In the genomic region with DNA sequence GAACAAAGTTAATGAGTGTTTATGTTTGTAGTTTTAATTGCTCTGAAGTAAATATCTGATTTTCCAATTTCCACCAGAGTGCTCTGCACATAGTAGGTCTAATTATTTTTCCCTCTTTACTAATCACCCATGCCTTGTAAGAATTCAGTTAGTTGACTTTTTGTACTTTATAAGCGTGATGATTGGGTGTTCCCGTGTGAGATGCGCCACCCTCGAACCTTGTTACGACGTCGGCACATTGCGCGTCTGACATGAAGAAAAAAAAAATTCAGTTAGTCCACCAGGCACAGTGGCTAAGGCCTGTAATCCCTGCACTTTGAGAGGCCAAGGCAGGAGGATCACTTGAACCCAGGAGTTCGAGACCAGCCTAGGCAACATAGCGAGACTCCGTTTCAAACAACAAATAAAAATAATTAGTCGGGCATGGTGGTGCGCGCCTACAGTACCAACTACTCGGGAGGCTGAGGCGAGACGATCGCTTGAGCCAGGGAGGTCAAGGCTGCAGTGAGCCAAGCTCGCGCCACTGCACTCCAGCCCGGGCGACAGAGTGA, we compare ENCODE assay signal across 1 cellular context.
TF ChIP-seq lines count a peak whose summit lies in the region.

No MANE protein-coding gene starts in this region.

TF ChIP-seq in HepG2, 621 proteins besides CTCF, POLR2A, EP300 and RAD21 (continues in another document):
- TF ChIP-seq NPAS2 (CRISPR knock-in tag; IDR thresholded peaks at IDR 0.05; ENCODE audit: borderline replicate concordance) = no peak
- peak; percentile 90; the same call in 1 of the 2 replicates for TF ChIP-seq ZBTB38 (CRISPR knock-in tag; IDR thresholded peaks at IDR 0.05)
- no peak for TF ChIP-seq SAFB2 (CRISPR knock-in tag; IDR thresholded peaks at IDR 0.05; ENCODE audit: borderline replicate concordance, low read depth)
- TF ChIP-seq ZNF276 (CRISPR knock-in tag; IDR thresholded peaks at IDR 0.05; ENCODE audit: low read depth) = no peak
- no peak for TF ChIP-seq ZNF7 (CRISPR knock-in tag; IDR thresholded peaks at IDR 0.05)
- no peak for TF ChIP-seq POGZ (CRISPR knock-in tag; IDR thresholded peaks at IDR 0.05)
- no peak for TF ChIP-seq ZNF232 (CRISPR knock-in tag; IDR thresholded peaks at IDR 0.05; ENCODE audit: borderline replicate concordance)
- no peak for TF ChIP-seq MEIS1 (CRISPR knock-in tag; IDR thresholded peaks at IDR 0.05; ENCODE audit: borderline replicate concordance)
- 0 out of 2 replicates have a peak, but pooled peaks have one; percentile 27 for TF ChIP-seq RFXAP (CRISPR knock-in tag; IDR thresholded peaks at IDR 0.05; ENCODE audit: borderline replicate concordance)
- TF ChIP-seq ZNF543 (CRISPR knock-in tag; IDR thresholded peaks at IDR 0.05) = no peak
- no peak; the same call in 1 of the 2 replicates for TF ChIP-seq NFKB2 (CRISPR knock-in tag; IDR thresholded peaks at IDR 0.05; ENCODE audit: borderline replicate concordance)
- no peak for TF ChIP-seq FOXJ3 (CRISPR knock-in tag; IDR thresholded peaks at IDR 0.05; ENCODE audit: borderline replicate concordance)
- 0 out of 2 replicates have a peak, but pooled peaks have one; percentile 57 for TF ChIP-seq ZNF44 (CRISPR knock-in tag; IDR thresholded peaks at IDR 0.05)
- TF ChIP-seq ATF4 (CRISPR knock-in tag; IDR thresholded peaks at IDR 0.05) = no peak
- TF ChIP-seq FOXA1 (IDR thresholded peaks at IDR 0.05) = no peak
- TF ChIP-seq FOXA1 (CRISPR knock-in tag; IDR thresholded peaks at IDR 0.05) = no peak
- no peak for TF ChIP-seq ELF4 (CRISPR knock-in tag; IDR thresholded peaks at IDR 0.05; ENCODE audit: borderline replicate concordance)
- TF ChIP-seq SKI (IDR thresholded peaks at IDR 0.05; ENCODE audit: partially characterized antibody) = no peak
- TF ChIP-seq NFAT5 (CRISPR knock-in tag; IDR thresholded peaks at IDR 0.05) = peak; percentile 28; the same call in 1 of the 2 replicates
- TF ChIP-seq, protein P1, sequence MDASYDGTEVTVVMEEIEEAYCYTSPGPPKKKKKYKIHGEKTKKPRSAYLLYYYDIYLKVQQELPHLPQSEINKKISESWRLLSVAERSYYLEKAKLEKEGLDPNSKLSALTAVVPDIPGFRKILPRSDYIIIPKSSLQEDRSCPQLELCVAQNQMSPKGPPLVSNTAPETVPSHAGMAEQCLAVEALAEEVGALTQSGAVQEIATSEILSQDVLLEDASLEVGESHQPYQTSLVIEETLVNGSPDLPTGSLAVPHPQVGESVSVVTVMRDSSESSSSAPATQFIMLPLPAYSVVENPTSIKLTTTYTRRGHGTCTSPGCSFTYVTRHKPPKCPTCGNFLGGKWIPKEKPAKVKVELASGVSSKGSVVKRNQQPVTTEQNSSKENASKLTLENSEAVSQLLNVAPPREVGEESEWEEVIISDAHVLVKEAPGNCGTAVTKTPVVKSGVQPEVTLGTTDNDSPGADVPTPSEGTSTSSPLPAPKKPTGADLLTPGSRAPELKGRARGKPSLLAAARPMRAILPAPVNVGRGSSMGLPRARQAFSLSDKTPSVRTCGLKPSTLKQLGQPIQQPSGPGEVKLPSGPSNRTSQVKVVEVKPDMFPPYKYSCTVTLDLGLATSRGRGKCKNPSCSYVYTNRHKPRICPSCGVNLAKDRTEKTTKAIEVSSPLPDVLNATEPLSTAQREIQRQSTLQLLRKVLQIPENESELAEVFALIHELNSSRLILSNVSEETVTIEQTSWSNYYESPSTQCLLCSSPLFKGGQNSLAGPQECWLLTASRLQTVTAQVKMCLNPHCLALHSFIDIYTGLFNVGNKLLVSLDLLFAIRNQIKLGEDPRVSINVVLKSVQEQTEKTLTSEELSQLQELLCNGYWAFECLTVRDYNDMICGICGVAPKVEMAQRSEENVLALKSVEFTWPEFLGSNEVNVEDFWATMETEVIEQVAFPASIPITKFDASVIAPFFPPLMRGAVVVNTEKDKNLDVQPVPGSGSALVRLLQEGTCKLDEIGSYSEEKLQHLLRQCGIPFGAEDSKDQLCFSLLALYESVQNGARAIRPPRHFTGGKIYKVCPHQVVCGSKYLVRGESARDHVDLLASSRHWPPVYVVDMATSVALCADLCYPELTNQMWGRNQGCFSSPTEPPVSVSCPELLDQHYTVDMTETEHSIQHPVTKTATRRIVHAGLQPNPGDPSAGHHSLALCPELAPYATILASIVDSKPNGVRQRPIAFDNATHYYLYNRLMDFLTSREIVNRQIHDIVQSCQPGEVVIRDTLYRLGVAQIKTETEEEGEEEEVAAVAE (CRISPR knock-in tag; IDR thresholded peaks at IDR 0.05; ENCODE audit: borderline replicate concordance) = 0 out of 2 replicates have a peak, but pooled peaks have one; percentile 1
- TF ChIP-seq, protein P2, sequence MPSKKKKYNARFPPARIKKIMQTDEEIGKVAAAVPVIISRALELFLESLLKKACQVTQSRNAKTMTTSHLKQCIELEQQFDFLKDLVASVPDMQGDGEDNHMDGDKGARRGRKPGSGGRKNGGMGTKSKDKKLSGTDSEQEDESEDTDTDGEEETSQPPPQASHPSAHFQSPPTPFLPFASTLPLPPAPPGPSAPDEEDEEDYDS (CRISPR knock-in tag; IDR thresholded peaks at IDR 0.05) = no peak
- TF ChIP-seq PAWR (CRISPR knock-in tag; IDR thresholded peaks at IDR 0.05; ENCODE audit: borderline replicate concordance) = no peak
- TF ChIP-seq RFXANK (CRISPR knock-in tag; IDR thresholded peaks at IDR 0.05) = no peak
- no peak for TF ChIP-seq PHB2 (IDR thresholded peaks at IDR 0.05; ENCODE audit: partially characterized antibody)
- TF ChIP-seq, protein P3, sequence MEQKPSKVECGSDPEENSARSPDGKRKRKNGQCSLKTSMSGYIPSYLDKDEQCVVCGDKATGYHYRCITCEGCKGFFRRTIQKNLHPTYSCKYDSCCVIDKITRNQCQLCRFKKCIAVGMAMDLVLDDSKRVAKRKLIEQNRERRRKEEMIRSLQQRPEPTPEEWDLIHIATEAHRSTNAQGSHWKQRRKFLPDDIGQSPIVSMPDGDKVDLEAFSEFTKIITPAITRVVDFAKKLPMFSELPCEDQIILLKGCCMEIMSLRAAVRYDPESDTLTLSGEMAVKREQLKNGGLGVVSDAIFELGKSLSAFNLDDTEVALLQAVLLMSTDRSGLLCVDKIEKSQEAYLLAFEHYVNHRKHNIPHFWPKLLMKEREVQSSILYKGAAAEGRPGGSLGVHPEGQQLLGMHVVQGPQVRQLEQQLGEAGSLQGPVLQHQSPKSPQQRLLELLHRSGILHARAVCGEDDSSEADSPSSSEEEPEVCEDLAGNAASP (CRISPR knock-in tag; IDR thresholded peaks at IDR 0.05; ENCODE audit: borderline replicate concordance) = no peak
- no peak for TF ChIP-seq HHEX (CRISPR knock-in tag; IDR thresholded peaks at IDR 0.05)
- TF ChIP-seq ZNF234 (CRISPR knock-in tag; conservative IDR thresholded peaks at IDR 0.05) = 0 out of 2 replicates have a peak, but pooled peaks have one; percentile 16
- TF ChIP-seq ZUFSP (CRISPR knock-in tag; IDR thresholded peaks at IDR 0.05; ENCODE audit: borderline replicate concordance) = no peak
- TF ChIP-seq ZNF883 (CRISPR knock-in tag; IDR thresholded peaks at IDR 0.05; ENCODE audit: not compliant biosample characterization) = peak; percentile 8
- TF ChIP-seq, protein P4, sequence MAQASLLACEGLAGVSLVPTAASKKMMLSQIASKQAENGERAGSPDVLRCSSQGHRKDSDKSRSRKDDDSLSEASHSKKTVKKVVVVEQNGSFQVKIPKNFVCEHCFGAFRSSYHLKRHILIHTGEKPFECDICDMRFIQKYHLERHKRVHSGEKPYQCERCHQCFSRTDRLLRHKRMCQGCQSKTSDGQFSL (CRISPR knock-in tag; IDR thresholded peaks at IDR 0.05) = no peak
- no peak for TF ChIP-seq MTF2 (CRISPR knock-in tag; IDR thresholded peaks at IDR 0.05; ENCODE audit: borderline replicate concordance)
- no peak for TF ChIP-seq ZFYVE20 (CRISPR knock-in tag; IDR thresholded peaks at IDR 0.05; ENCODE audit: borderline replicate concordance, low read depth)
- 0 out of 2 replicates have a peak, but pooled peaks have one; percentile 31 for TF ChIP-seq BRF2 (CRISPR knock-in tag; IDR thresholded peaks at IDR 0.05)
- TF ChIP-seq SAP130 (CRISPR knock-in tag; IDR thresholded peaks at IDR 0.05; ENCODE audit: low read depth) = no peak
- no peak for TF ChIP-seq ZNF567 (CRISPR knock-in tag; IDR thresholded peaks at IDR 0.05; ENCODE audit: borderline replicate concordance)
- TF ChIP-seq AGO2 (optimal IDR thresholded peaks at IDR 0.05; ENCODE audit: low read depth, low read length) = no peak
- TF ChIP-seq, protein P5, sequence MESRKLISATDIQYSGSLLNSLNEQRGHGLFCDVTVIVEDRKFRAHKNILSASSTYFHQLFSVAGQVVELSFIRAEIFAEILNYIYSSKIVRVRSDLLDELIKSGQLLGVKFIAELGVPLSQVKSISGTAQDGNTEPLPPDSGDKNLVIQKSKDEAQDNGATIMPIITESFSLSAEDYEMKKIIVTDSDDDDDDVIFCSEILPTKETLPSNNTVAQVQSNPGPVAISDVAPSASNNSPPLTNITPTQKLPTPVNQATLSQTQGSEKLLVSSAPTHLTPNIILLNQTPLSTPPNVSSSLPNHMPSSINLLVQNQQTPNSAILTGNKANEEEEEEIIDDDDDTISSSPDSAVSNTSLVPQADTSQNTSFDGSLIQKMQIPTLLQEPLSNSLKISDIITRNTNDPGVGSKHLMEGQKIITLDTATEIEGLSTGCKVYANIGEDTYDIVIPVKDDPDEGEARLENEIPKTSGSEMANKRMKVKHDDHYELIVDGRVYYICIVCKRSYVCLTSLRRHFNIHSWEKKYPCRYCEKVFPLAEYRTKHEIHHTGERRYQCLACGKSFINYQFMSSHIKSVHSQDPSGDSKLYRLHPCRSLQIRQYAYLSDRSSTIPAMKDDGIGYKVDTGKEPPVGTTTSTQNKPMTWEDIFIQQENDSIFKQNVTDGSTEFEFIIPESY (CRISPR knock-in tag; IDR thresholded peaks at IDR 0.05) = peak; percentile 52; the same call in 1 of the 2 replicates
